ENCODE assay signal across 22 cellular contexts in genomic region chr9:124458441-124458840, GRCh38. TPM values are rescaled to one million over a fixed set of nuclear protein-coding genes. Genes with fewer than 3 reads are reported as not detected.
A peak's percentile ranks its signal among the peaks of the same experiment; 100 is the strongest.
DNase-seq lines count a peak whose midpoint lies in the region; FAIRE-seq and TF ChIP-seq lines count a peak whose summit lies in the region.
"Had no signal": no experiment of that assay in that cellular context is flagged by ENCODE, and none has a peak within 500 bp of the region (broad histone marks: within the 10 kb centered on the region; RNA-seq: fewer than 3 reads in every experiment).

No MANE protein-coding gene starts in this region.

- H3K27me3 ChIP-seq in right atrium auricular region (no peaks in the 10 kb centered on the region), osteoblast (ENCODE audit: insufficient read depth, low read length) (peaks cover 19% of the 10 kb centered on the region), spleen (replicated peaks in 1 of 7) (peaks cover 0 to 18% (median 9%) of the 10 kb centered on the region in 7 donors), SK-N-SH (ENCODE audit: insufficient read depth) (no peaks in the 10 kb centered on the region)

- no peak for TF ChIP-seq EP300 in SK-N-SH (IDR thresholded peaks at IDR 0.05; ENCODE audit: borderline replicate concordance in 1 of 2, low read depth in 1 of 2, low read length in 1 of 2)

- FAIRE-seq in GM12891 (lab: Jason Lieb, UNC): no peak
- FAIRE-seq: G401.6, GM19239, H54 had no signal

- H3K9me2 ChIP-seq in SK-N-SH: no peaks in the 10 kb centered on the region

- H3K4me2 ChIP-seq in osteoblast (ENCODE audit: insufficient read depth, low read length): no peak overlapping the region
- H3K4me2 ChIP-seq in SK-N-SH: no peak overlapping the region

- CTCF ChIA-PET in SK-N-SH (lab: Yijun Ruan, JAX): interaction anchor here (1.2 to 1.7 kb wide), 2 partner anchors 11 to 38 kb away, joined by 4 to 5 read pairs; no protein-coding TSS in a partner anchor

- peak; percentile 55 for DNase-seq in cardiac septum (ENCODE audit: low spot score)
- no peak for DNase-seq in right atrium auricular region (ENCODE audit: low spot score)
- DNase-seq in GM12891 (ENCODE audit: insufficient read length, low spot score): peak; percentile 1
- DNase-seq in osteoblast (ENCODE audit: insufficient read length, low spot score, missing footprints): peak; percentile 86
- peak; percentile 25 for DNase-seq in spleen
- DNase-seq in NCI-H82 treated with DMSO at 0.1 percent for 48 hours (lab: John Stamatoyannopoulos, UW; ENCODE audit: unreplicated experiment): no peak
- DNase-seq in SK-N-SH: no peak
- DNase-seq in NCI-H1694 (lab: John Stamatoyannopoulos, UW): no peak
- DNase-seq: C1 segment of cervical spinal cord; CD4-positive, CD25-positive, alpha-beta regulatory T cell; CD8-positive, alpha-beta T cell; DMS153; DND-41; GOT3; HFFc6 had no signal

- no peaks in the 10 kb centered on the region for H3F3A ChIP-seq in SK-N-SH (replicated peaks; ENCODE audit: insufficient read depth)

- H3K9me3 ChIP-seq in right atrium auricular region (no peaks in the 10 kb centered on the region), osteoblast (ENCODE audit: low read depth, low read length) (no peaks in the 10 kb centered on the region), spleen (peaks cover 0 to 11% (median 0%) of the 10 kb centered on the region in 8 donors), SK-N-SH (no peaks in the 10 kb centered on the region)
- H3K9me3 ChIP-seq: Caco-2 had no signal

- H3K4me3 ChIP-seq in right atrium auricular region (no peak overlapping the region), osteoblast (ENCODE audit: insufficient read depth, low read length) (no peak overlapping the region), spleen (no peak overlapping the region), SK-N-SH (ENCODE audit: low read depth in 2 of 2, low read length in 1 of 2) (no peak overlapping the region)
- H3K4me3 ChIP-seq: HAP-1 had no signal

- WGBS in spleen, 5 donors: 77 to 93% (median 86%) methylated on average over 7 to 9 of the region's 9 CpGs
- 70% methylated on average over 9 of the region's 9 CpGs for WGBS in SK-N-SH (ENCODE audit: low lambda C conversion rate)

- no peaks in the 10 kb centered on the region for H3K79me2 ChIP-seq in osteoblast (ENCODE audit: insufficient read depth, low read length)
- H3K79me2 ChIP-seq in SK-N-SH (ENCODE audit: insufficient read depth): no peaks in the 10 kb centered on the region

- H2AFZ ChIP-seq in osteoblast (ENCODE audit: low read length) (no peak overlapping the region), SK-N-SH (ENCODE audit: low read depth) (no peak overlapping the region)

- no peak overlapping the region for H3K27ac ChIP-seq in right atrium auricular region
- H3K27ac ChIP-seq in osteoblast (ENCODE audit: low read depth, low read length): no peak overlapping the region
- H3K27ac ChIP-seq in spleen: no peak overlapping the region
- H3K27ac ChIP-seq in SK-N-SH (ENCODE audit: low read depth in 2 of 2, low read length in 1 of 2): no peak overlapping the region

- intact Hi-C loops in cardiac septum (cut with DNase I) (no loop called here), spleen (cut with DNase I; ENCODE audit: low total_unique reads) (no loop called here)

- H4K20me1 ChIP-seq in osteoblast (ENCODE audit: insufficient read depth, low read length): no peaks in the 10 kb centered on the region
- H4K20me1 ChIP-seq in SK-N-SH (ENCODE audit: insufficient read depth): no peaks in the 10 kb centered on the region

- TF ChIP-seq POLR2A in GM12891 (IDR thresholded peaks at IDR 0.05; ENCODE audit: low read depth, low read length) (no peak), spleen (IDR thresholded peaks at IDR 0.05) (no peak)

- no peaks in the 10 kb centered on the region for H3K36me3 ChIP-seq in right atrium auricular region
- H3K36me3 ChIP-seq in osteoblast (ENCODE audit: insufficient read depth, low read length): no peaks in the 10 kb centered on the region
- no peaks in the 10 kb centered on the region for H3K36me3 ChIP-seq in spleen
- H3K36me3 ChIP-seq in SK-N-SH (replicated peaks in 1 of 2; ENCODE audit: control insufficient read depth in 1 of 2, insufficient read depth in 2 of 2, low read length in 1 of 2): no peaks in the 10 kb centered on the region
- H3K36me3 ChIP-seq: HAP-1 had no signal

- H3K9ac ChIP-seq in SK-N-SH: no peak overlapping the region

- H3K4me1 ChIP-seq in right atrium auricular region: peaks cover 0 to 2% of the 10 kb centered on the region in 2 donors
- no peaks in the 10 kb centered on the region for H3K4me1 ChIP-seq in osteoblast (ENCODE audit: insufficient read depth, low read length)
- peaks cover 0 to 5% (median 2%) of the 10 kb centered on the region in 6 donors for H3K4me1 ChIP-seq in spleen
- no peaks in the 10 kb centered on the region; a peak in 1 of 4 replicates for H3K4me1 ChIP-seq in SK-N-SH (ENCODE audit: control insufficient read depth in 1 of 2, insufficient read depth in 2 of 2, low read depth in 1 of 2, low read length in 1 of 2)
- H3K4me1 ChIP-seq: Caco-2, HAP-1 had no signal

- TF ChIP-seq RAD21 in SK-N-SH (IDR thresholded peaks at IDR 0.05; ENCODE audit: low read length): no peak

- POLR2A ChIA-PET in SK-N-SH (lab: Yijun Ruan, JAX): no interaction called here

- TF ChIP-seq CTCF in right atrium auricular region (IDR thresholded peaks at IDR 0.05) (no peak), osteoblast (IDR thresholded peaks at IDR 0.05; ENCODE audit: extremely low read depth, low read depth, low read length) (no peak), spleen (IDR thresholded peaks at IDR 0.05 in 8 of 11, conservative IDR thresholded peaks at IDR 0.05 in 3 of 11) (no peak), SK-N-SH (IDR thresholded peaks at IDR 0.05) (no peak)

TF ChIP-seq in GM12891, 5 proteins besides CTCF, POLR2A, EP300 and RAD21:
- TF ChIP-seq POLR2AphosphoS5 (IDR thresholded peaks at IDR 0.05; ENCODE audit: low read depth, low read length) (no peak), TAF1 (IDR thresholded peaks at IDR 0.05; ENCODE audit: low read depth, low read length) (no peak), PAX5 (IDR thresholded peaks at IDR 0.05; ENCODE audit: insufficient read depth, low read length, severe bottlenecking) (no peak), SPI1 (IDR thresholded peaks at IDR 0.05; ENCODE audit: low read depth, low read length) (no peak), POU2F2 (IDR thresholded peaks at IDR 0.05; ENCODE audit: low read depth, low read length) (no peak)

TF ChIP-seq in SK-N-SH, 30 proteins besides CTCF, POLR2A, EP300 and RAD21:
- TF ChIP-seq RCOR1 (IDR thresholded peaks at IDR 0.05; ENCODE audit: low read length) (no peak), ELF1 (IDR thresholded peaks at IDR 0.05) (no peak)

RNA-seq across cellular contexts. Expression of gene ADGRD2, which starts 8.2 kb away (rescaled TPM):
- not detected for total RNA-seq in cardiac septum
- total RNA-seq in right atrium auricular region: not detected
- polyA plus RNA-seq in GM12891 (2012; ENCODE audit: low read depth, missing spikeins): not detected
- total RNA-seq in osteoblast: not detected in 2 replicates
- under 1 TPM in 4 of 7 donors, not detected in 3; 0.18 to 0.50 (median 0.33) TPM for total RNA-seq in spleen
- polyA plus RNA-seq in spleen: under 1 TPM in 1 of 3 donors, not detected in 2; 0.15 TPM
- 0.05 and 0.10 TPM in 2 replicates for polyA plus RNA-seq in SK-N-SH (2012; rRNA removed)
- not detected in 2 replicates for polyA plus RNA-seq in SK-N-SH (2012; cell fraction: cytosol; rRNA removed)
- 0.11 and 0.31 TPM in 2 replicates for polyA plus RNA-seq in SK-N-SH (2012; cell fraction: nucleus; rRNA removed)
- total RNA-seq: A673; Caco-2; CD4-positive, CD25-positive, alpha-beta regulatory T cell; CD8-positive, alpha-beta T cell; HFFc6 had no signal
- polyA plus RNA-seq: BJ; CD4-positive, CD25-positive, alpha-beta regulatory T cell had no signal

RNA-seq across cellular contexts. Expression of gene PSMB7, which starts 43.2 kb away (rescaled TPM):
- total RNA-seq in cardiac septum (133 TPM), right atrium auricular region (100 to 1,000 TPM; 178 to 207 TPM), osteoblast (136 and 138 TPM in 2 replicates), spleen (100 to 1,000 TPM in 3 of 7 donors, 10 to 100 TPM in 4; 71.3 to 123 (median 82.6) TPM)
- polyA plus RNA-seq in GM12891 (2012; ENCODE audit: low read depth, missing spikeins): 219 TPM
- polyA plus RNA-seq in spleen (100 to 1,000 TPM; 113 to 143 (median 115) TPM), SK-N-SH (2012; rRNA removed) (357 and 484 TPM in 2 replicates)
- 361 and 420 TPM in 2 replicates for polyA plus RNA-seq in SK-N-SH (2012; cell fraction: cytosol; rRNA removed)
- polyA plus RNA-seq in SK-N-SH (2012; cell fraction: nucleus; rRNA removed): 150 and 232 TPM in 2 replicates

RNA-seq across cellular contexts. Expression of gene NR5A1, which starts 48.8 kb away (rescaled TPM):
- total RNA-seq in cardiac septum (not detected), right atrium auricular region (not detected), osteoblast (not detected in 2 replicates), spleen (100 to 1,000 TPM; 127 to 378 (median 231) TPM)
- polyA plus RNA-seq in GM12891 (2012; ENCODE audit: low read depth, missing spikeins): 0.26 TPM
- polyA plus RNA-seq in spleen (100 to 1,000 TPM in 1 of 3 donors, 10 to 100 TPM in 2; 46.5 to 182 (median 65.0) TPM), SK-N-SH (2012; rRNA removed) (not detected in 2 replicates)
- not detected in 2 replicates for polyA plus RNA-seq in SK-N-SH (2012; cell fraction: cytosol; rRNA removed)
- polyA plus RNA-seq in SK-N-SH (2012; cell fraction: nucleus; rRNA removed): 0.02 and 0.09 TPM in 2 replicates
- total RNA-seq: A673; CD4-positive, CD25-positive, alpha-beta regulatory T cell; CD8-positive, alpha-beta T cell; HFFc6 had no signal
- polyA plus RNA-seq: BJ; CD4-positive, CD25-positive, alpha-beta regulatory T cell had no signal

Comparison
In these comparisons a context has a peak if more than half of its experiments do, and no peak if none do; other contexts are left out.
1. DNase-seq: peak in cardiac septum (single experiment), GM12891 (single experiment), osteoblast (single experiment) and spleen (single experiment); none in right atrium auricular region (single experiment), NCI-H82 treated with DMSO at 0.1 percent for 48 hours (single experiment), SK-N-SH (single experiment) and NCI-H1694 (single experiment).
2. RNA of gene NR5A1, which starts 48.8 kb away (total RNA-seq): 127 to 378 TPM in spleen; not detected in right atrium auricular region, not detected in cardiac septum (single experiment) and not detected in osteoblast; every median in the first group is over 100 times any median in the second.